6 cellular contexts compared by ENCODE assay signal in the genomic region with DNA sequence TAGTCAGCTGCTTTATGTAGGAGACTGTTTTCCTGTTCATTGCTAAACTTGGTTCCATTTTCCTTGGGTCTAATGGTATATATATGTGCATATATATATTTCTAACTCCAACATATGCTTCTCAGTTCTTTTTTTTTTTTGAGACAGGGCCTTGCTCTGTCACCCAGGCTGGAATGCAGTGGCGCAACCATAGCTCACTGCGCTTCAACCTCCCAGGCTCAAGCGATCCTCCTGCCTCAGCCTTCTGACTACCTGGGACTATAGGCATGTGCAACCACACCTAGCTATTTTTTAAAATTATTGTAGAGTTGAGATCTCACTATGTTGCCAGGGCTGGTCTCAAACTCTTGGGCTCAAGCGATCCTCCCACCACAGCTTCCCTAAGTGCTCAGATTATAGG. TPM values are rescaled to one million over a fixed set of nuclear protein-coding genes. Genes with fewer than 3 reads are reported as not detected.
"Had no signal": no experiment of that assay in that cellular context is flagged by ENCODE, and none has a peak within 500 bp of the region (broad histone marks: within the 10 kb centered on the region; RNA-seq: fewer than 3 reads in every experiment).

No MANE protein-coding gene starts in this region.

- ATAC-seq: K562 had no signal

- H3K4me3 ChIP-seq: K562 had no signal

- FAIRE-seq: HTR-8/SVneo, K562 had no signal

- H3K27ac ChIP-seq: HL-60 had no signal

- DNase-seq: IMR-90, KBM-7 had no signal

RNA-seq across cellular contexts. Expression of gene STPG4, which starts 22.1 kb away (rescaled TPM):
- polyA plus RNA-seq: IgD-negative memory B cell had no signal
